Comparison of ENCODE assay signal across 8 cellular contexts in the genomic region with DNA sequence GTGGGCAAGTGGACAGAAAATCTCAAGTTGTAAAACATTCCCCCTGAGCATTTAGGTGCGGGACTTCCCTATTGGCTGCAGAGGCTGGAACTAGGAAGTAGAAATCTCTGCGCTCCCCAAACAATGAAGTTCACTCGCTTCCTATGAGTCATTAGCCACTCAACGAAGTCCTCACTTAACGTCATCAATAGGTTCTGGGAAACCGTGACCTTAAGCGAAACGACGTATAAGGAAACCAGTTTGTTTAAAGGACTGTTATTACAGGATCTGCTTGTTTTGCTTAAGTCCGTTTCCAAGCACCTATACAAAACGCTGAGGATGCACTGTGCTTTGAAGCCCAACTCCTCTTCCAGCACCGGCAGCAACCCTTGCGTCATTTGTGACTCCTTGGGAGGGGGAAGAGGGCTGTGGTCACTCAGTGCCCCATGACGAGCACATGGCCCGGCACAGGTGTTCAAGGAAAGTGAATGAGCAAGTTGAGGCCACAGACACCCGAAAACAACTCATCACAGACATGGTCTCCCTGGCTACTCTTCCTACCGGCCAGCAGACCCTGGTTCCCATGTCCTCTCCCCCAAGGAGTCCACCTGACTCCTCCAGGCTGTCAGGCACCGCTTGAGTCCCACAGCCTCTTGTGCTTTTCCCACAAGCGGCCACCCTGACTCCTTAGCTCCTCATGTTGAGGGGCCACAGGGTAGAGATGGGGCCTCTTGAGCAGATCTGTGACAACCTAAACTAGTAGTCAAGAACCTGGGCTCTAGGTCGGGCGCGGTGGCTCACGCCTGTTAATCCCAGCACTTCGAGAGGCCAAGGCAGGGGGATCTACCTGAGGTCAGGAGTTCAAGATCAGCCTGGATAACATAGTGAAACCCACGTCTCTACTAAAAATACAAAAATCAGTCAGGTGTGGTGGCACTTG. TPM values are rescaled to one million over a fixed set of nuclear protein-coding genes. Genes with fewer than 3 reads are reported as not detected.
DNase-seq lines count a peak whose midpoint lies in the region; ATAC-seq and TF ChIP-seq lines count a peak whose summit lies in the region.

No MANE protein-coding gene starts in this region.

- TF ChIP-seq CTCF in lung (IDR thresholded peaks at IDR 0.05; ENCODE audit: control extremely low read depth, extremely low read depth) (no peak), testis (IDR thresholded peaks at IDR 0.05) (no peak)

- H3K27me3 ChIP-seq in lung (ENCODE audit: control insufficient read depth, insufficient read depth): no peaks in the 10 kb centered on the region
- no peaks in the 10 kb centered on the region for H3K27me3 ChIP-seq in testis

- 44 to 50% methylated on average over 25 of the region's 25 CpGs for WGBS in lung, 2 donors
- WGBS in testis, 2 donors: 74 to 78% methylated on average over 18 to 25 of the region's 25 CpGs

- ATAC-seq in HG03159 (IDR thresholded peaks at IDR 0.05; ENCODE audit: unreplicated experiment): peak; percentile 44
- peak; percentile 60 for ATAC-seq in lung (ENCODE audit: insufficient read depth, low FRiP score)

- DNase-seq in DMS53 (lab: John Stamatoyannopoulos, UW) (peak; percentile 100), SKM-1 (lab: John Stamatoyannopoulos, UW; ENCODE audit: unreplicated experiment) (peak; percentile 62), astrocyte of the hippocampus (ENCODE audit: low read depth, low spot score) (peak; percentile 89), lung (ENCODE audit: low spot score) (peak; percentile 70), testis (no peak), D341Med (ENCODE audit: low spot score) (no peak), anterior cingulate cortex (lab: John Stamatoyannopoulos, UW) (no peak)

- H3K4me1 ChIP-seq in lung (ENCODE audit: control insufficient read depth in 2 of 2, insufficient read depth in 2 of 2, low read length in 2 of 2): peaks cover 10 to 15% of the 10 kb centered on the region in 2 donors
- peaks cover 32% of the 10 kb centered on the region for H3K4me1 ChIP-seq in testis

- intact Hi-C loops in testis (cut with DNase I; ENCODE audit: low total_unique reads): no loop called here

- no peak for TF ChIP-seq POLR2A in testis (IDR thresholded peaks at IDR 0.05)

- H3K9me3 ChIP-seq in lung (ENCODE audit: control insufficient read depth in 2 of 2, insufficient read depth in 1 of 2, low read length in 1 of 2): no peaks in the 10 kb centered on the region
- H3K9me3 ChIP-seq in testis: no peaks in the 10 kb centered on the region

- H3K4me3 ChIP-seq in lung (no peak overlapping the region), testis (no peak overlapping the region)

- H3K27ac ChIP-seq in lung (ENCODE audit: low read depth in 1 of 2, low read length in 1 of 2): peak overlapping the region; percentile 46 to 96
- H3K27ac ChIP-seq in testis: peak overlapping the region; percentile 63 to 65

- H3K36me3 ChIP-seq in lung (ENCODE audit: control insufficient read depth in 2 of 2, insufficient read depth in 2 of 2, low read length in 2 of 2) (peaks cover 18 to 19% of the 10 kb centered on the region in 2 donors), testis (ENCODE audit: low read depth, missing control alignments) (no peaks in the 10 kb centered on the region)

RNA-seq across cellular contexts. Expression of a gene that starts 4.8 kb away (rescaled TPM):
- total RNA-seq in lung (1,000 to 10,000 TPM in 1 of 2 donors, 100 to 1,000 TPM in 1; 108 to 1,772 TPM), testis (1,000 to 10,000 TPM in 1 of 2 donors, 100 to 1,000 TPM in 1; 628 to 1,122 TPM)
- polyA plus RNA-seq in lung (1,000 to 10,000 TPM; 2,468 to 3,242 TPM), testis (ENCODE audit: insufficient read depth, low read depth, low replicate concordance) (1,146 TPM)

RNA-seq across cellular contexts. Expression of a gene that starts 14.4 kb away (rescaled TPM):
- total RNA-seq in lung: 100 to 1,000 TPM in 1 of 2 donors, 10 to 100 TPM in 1; 55.1 to 105 TPM
- 100 to 1,000 TPM in 1 of 2 donors, 10 to 100 TPM in 1; 71.0 to 127 TPM for polyA plus RNA-seq in lung
- total RNA-seq in testis: 100 to 1,000 TPM; 363 to 366 TPM
- polyA plus RNA-seq in testis (ENCODE audit: insufficient read depth, low read depth, low replicate concordance): 359 TPM

RNA-seq across cellular contexts. Expression of a gene that starts 18.5 kb away (rescaled TPM):
- total RNA-seq in lung: 10 to 100 TPM; 33.4 to 52.7 TPM
- 10 to 100 TPM; 15.5 to 20.9 TPM for polyA plus RNA-seq in lung
- total RNA-seq in testis: 10 to 100 TPM; 22.6 to 32.8 TPM
- 29.2 TPM for polyA plus RNA-seq in testis (ENCODE audit: insufficient read depth, low read depth, low replicate concordance)

RNA-seq across cellular contexts. Expression of a gene that starts 24.3 kb away (rescaled TPM):
- total RNA-seq in lung (100 to 1,000 TPM in 1 of 2 donors, 10 to 100 TPM in 1; 41.2 to 170 TPM), testis (10 to 100 TPM; 46.4 to 90.9 TPM)
- polyA plus RNA-seq in lung (100 to 1,000 TPM; 174 to 655 TPM), testis (ENCODE audit: insufficient read depth, low read depth, low replicate concordance) (77.7 TPM)

RNA-seq across cellular contexts. Expression of a gene that starts 39.8 kb away (rescaled TPM):
- 10 to 100 TPM; 16.5 to 36.3 TPM for total RNA-seq in lung
- 10 to 100 TPM; 29.4 to 36.8 TPM for polyA plus RNA-seq in lung
- 10 to 100 TPM; 46.1 to 53.5 TPM for total RNA-seq in testis
- 38.9 TPM for polyA plus RNA-seq in testis (ENCODE audit: insufficient read depth, low read depth, low replicate concordance)

Comparison
In these comparisons a context has a peak if more than half of its experiments do, and no peak if none do; other contexts are left out.
1. DNase-seq: peak in DMS53 (single experiment), SKM-1 (single experiment), astrocyte of the hippocampus (single experiment) and lung (single experiment); none in testis (single experiment), D341Med (single experiment) and anterior cingulate cortex (0 of 58).